In genomic region chr4:10482913-10483312, GRCh38 we compare ENCODE assay signal across 34 cellular contexts.
"Had no signal": no experiment of that assay in that cellular context is flagged by ENCODE, and none has a peak within 500 bp of the region (broad histone marks: within the 10 kb centered on the region; RNA-seq: fewer than 3 reads in every experiment).

No MANE protein-coding gene starts in this region.

- DNase-seq: Karpas-422, Kasumi-1, MG63, MM.1S, MV-4-11, NCI-H1048, NCI-H1092, NCI-H1092 treated with DMSO at 0.1 percent for 48 hours, NCI-H1105, NCI-H1105 treated with DMSO at 0.1 percent for 48 hours, NCI-H1417, NCI-H1417 treated with DMSO at 0.1 percent for 48 hours, NCI-H1436, NCI-H1436 treated with DMSO at 0.1 percent for 48 hours, NCI-H146, NCI-H1694, NCI-H1694 treated with DMSO at 0.1 percent for 48 hours, NCI-H187, NCI-H187 treated with DMSO at 0.1 percent for 48 hours, NCI-H1930, NCI-H2029, NCI-H2029 treated with DMSO at 0.1 percent for 48 hours, NCI-H2081, NCI-H2081 treated with DMSO at 0.1 percent for 48 hours, NCI-H2107, NCI-H2171, NCI-H2171 treated with DMSO at 0.1 percent for 48 hours, NCI-H2227 treated with DMSO at 0.1 percent for 48 hours, NCI-H226, NCI-H345, NCI-H446, NCI-H446 treated with DMSO at 0.1 percent for 48 hours, NCI-H510A, NCI-H510A treated with DMSO at 0.1 percent for 48 hours had no signal

- H3K4me3 ChIP-seq: MG63 had no signal

- H3K27me3 ChIP-seq: MG63 had no signal

- H3K36me3 ChIP-seq: MG63 had no signal

- H3K9me3 ChIP-seq: MG63 had no signal
